26 cellular contexts compared by ENCODE assay signal in genomic region chr18:8537400-8537799, GRCh38.
"Had no signal": no experiment of that assay in that cellular context is flagged by ENCODE, and none has a peak within 500 bp of the region (broad histone marks: within the 10 kb centered on the region; RNA-seq: fewer than 3 reads in every experiment).

No MANE protein-coding gene starts in this region.

- H3K4me3 Mint-ChIP-seq: activated CD4-positive, alpha-beta memory T cell treated with anti-CD3 and anti-CD28 coated beads for 36 hours; activated CD4-positive, alpha-beta T cell treated with anti-CD3 and anti-CD28 coated beads, Interleukin-2, amount 10 ng/mL, durations not matched to agents 24 days and 14 days; activated T-helper 1 cell treated with anti-CD3 and anti-CD28 coated beads, Interleukin-12 subunit alpha, Interleukin-12 subunit beta, Interleukin-2, Interleukin-4 antibody, amounts not matched to agents 30 ng/mL and 10 ng/mL and 1 ng/mL, durations not matched to agents 14 hours and 24 hours and 36 hours; neural progenitor cell; T-helper 1 cell treated with Interleukin-12 subunit alpha and Interleukin-12 subunit beta and Interleukin-4 antibody, amounts not matched to agents 30 μg/mL and 1 μg/mL, for 36 hours had no signal

- H3K27ac Mint-ChIP-seq: activated CD4-positive, alpha-beta memory T cell treated with anti-CD3 and anti-CD28 coated beads for 36 hours; activated CD4-positive, alpha-beta T cell treated with anti-CD3 and anti-CD28 coated beads, Interleukin-2, amount 10 ng/mL, durations not matched to agents 24 days and 14 days; activated T-helper 1 cell treated with anti-CD3 and anti-CD28 coated beads, Interleukin-12 subunit alpha, Interleukin-12 subunit beta, Interleukin-2, Interleukin-4 antibody, amounts not matched to agents 30 ng/mL and 10 ng/mL and 1 ng/mL, durations not matched to agents 14 hours and 24 hours and 36 hours; naive thymus-derived CD8-positive, alpha-beta T cell; neural progenitor cell; T-helper 1 cell treated with Interleukin-12 subunit alpha and Interleukin-12 subunit beta and Interleukin-4 antibody, amounts not matched to agents 30 μg/mL and 1 μg/mL, for 36 hours had no signal

- H3K36me3 Mint-ChIP-seq: activated CD4-positive, alpha-beta memory T cell treated with anti-CD3 and anti-CD28 coated beads for 36 hours; neural progenitor cell had no signal

- FAIRE-seq: bronchial epithelial cell, colon, endometrium, frontal cortex, islet of Langerhans had no signal

- H3K9me3 ChIP-seq: uterus had no signal

- H3K4me1 Mint-ChIP-seq: activated CD4-positive, alpha-beta T cell treated with anti-CD3 and anti-CD28 coated beads, Interleukin-2, amount 10 ng/mL, durations not matched to agents 24 days and 14 days; naive thymus-derived CD8-positive, alpha-beta T cell; neural progenitor cell had no signal

- ATAC-seq: left lung; lower lobe of right lung; naive thymus-derived CD8-positive, alpha-beta T cell; right cardiac atrium had no signal

- DNase-seq: activated CD4-positive, alpha-beta memory T cell treated with anti-CD3 and anti-CD28 coated beads for 36 hours; activated CD4-positive, alpha-beta T cell treated with anti-CD3 and anti-CD28 coated beads, Interleukin-2, amount 10 ng/mL, durations not matched to agents 24 days and 14 days; activated CD4-positive, CD25-positive, alpha-beta regulatory T cell treated with anti-CD3 and anti-CD28 coated beads, Interleukin-2, amount 50 U/mL, for 72 hours; activated CD8-positive, alpha-beta memory T cell treated with anti-CD3 and anti-CD28 coated beads, Interleukin-2, amount 50 U/mL, for 4 hours; activated effector memory CD4-positive, alpha-beta T cell treated with anti-CD3 and anti-CD28 coated beads, Interleukin-2, amount 50 U/mL, for 16 hours; activated naive CD4-positive, alpha-beta T cell treated with anti-CD3 and anti-CD28 coated beads, Interleukin-2, amount 50 U/mL, for 16 hours; activated T-cell treated with anti-CD3 and anti-CD28 coated beads, Interleukin-2, amount 50 U/mL, for 1 hour; dermis blood vessel endothelial cell; effector CD8-positive, alpha-beta T cell; left lung; lower lobe of right lung; mesenchymal stem cell; naive thymus-derived CD8-positive, alpha-beta T cell; right cardiac atrium; spleen; stimulated activated naive CD4-positive, alpha-beta T cell treated with Interleukin-2 at 50 U/mL for 16 hours; trophoblast cell; uterus had no signal

- H3K27me3 Mint-ChIP-seq: activated CD4-positive, alpha-beta memory T cell treated with anti-CD3 and anti-CD28 coated beads for 36 hours; activated CD4-positive, alpha-beta T cell treated with anti-CD3 and anti-CD28 coated beads, Interleukin-2, amount 10 ng/mL, durations not matched to agents 24 days and 14 days had no signal
